Comparison of ENCODE assay signal across 20 cellular contexts in genomic region chr5:155193483-155194107, GRCh38.
"Had no signal": no experiment of that assay in that cellular context is flagged by ENCODE, and none has a peak within 500 bp of the region (broad histone marks: within the 10 kb centered on the region; RNA-seq: fewer than 3 reads in every experiment).

No MANE protein-coding gene starts in this region.

- H3K27me3 ChIP-seq: brain microvascular endothelial cell had no signal

- H3K27ac ChIP-seq: brain microvascular endothelial cell, SK-N-MC had no signal

- H3K4me3 ChIP-seq: SK-N-MC had no signal

- DNase-seq: activated CD4-positive, alpha-beta memory T cell treated with anti-CD3 and anti-CD28 coated beads, Interleukin-2, amount 10 ng/mL, durations not matched to agents 7 days and 5 days; activated CD4-positive, alpha-beta T cell treated with anti-CD3 and anti-CD28 coated beads, Interleukin-2, amount 10 ng/mL, durations not matched to agents 7 days and 5 days; activated CD4-positive, CD25-positive, alpha-beta regulatory T cell; activated gamma-delta T cell treated with Interleukin-2 at 50 U/mL for 16 hours; activated naive CD4-positive, alpha-beta T cell treated with anti-CD3 and anti-CD28 coated beads, Interleukin-2, amount 10 ng/mL, durations not matched to agents 7 days and 5 days; activated naive CD8-positive, alpha-beta T cell treated with anti-CD3 and anti-CD28 coated beads for 36 hours; activated T-cell treated with anti-CD3 and anti-CD28 coated beads for 4 hours; activated T-cell treated with anti-CD3 and anti-CD28 coated beads, Interleukin-2, amount 50 U/mL, for 72 hours; brain microvascular endothelial cell; caudate nucleus; KG1; NCI-H1048; NCI-H146; NCI-H187 treated with DMSO at 0.1 percent for 48 hours; NCI-H510A treated with DMSO at 0.1 percent for 48 hours; NK-92 treated with Interleukin-12 subunit alpha and Interleukin-12 subunit beta, amount 100 ng/mL, for 24 hours; T-cell; T-helper 2 cell; T1000 had no signal

- ATAC-seq: activated T-cell treated with anti-CD3 and anti-CD28 coated beads, Interleukin-2, amount 50 U/mL, for 72 hours; T-cell had no signal

- H3K36me3 ChIP-seq: brain microvascular endothelial cell had no signal
